8 cellular contexts compared by ENCODE assay signal in genomic region chr1:22025368-22026154, GRCh38. TPM values are rescaled to one million over a fixed set of nuclear protein-coding genes. Genes with fewer than 3 reads are reported as not detected.
A peak's percentile ranks its signal among the peaks of the same experiment; 100 is the strongest.
DNase-seq lines count a peak whose midpoint lies in the region; ATAC-seq and TF ChIP-seq lines count a peak whose summit lies in the region.

No MANE protein-coding gene starts in this region.

- H3K9me3 Mint-ChIP-seq in HFFc6 = no peaks in the 10 kb centered on the region
- peaks cover 1% of the 10 kb centered on the region for H3K9me3 Mint-ChIP-seq in activated naive CD4-positive, alpha-beta T cell treated with anti-CD3 and anti-CD28 coated beads for 36 hours

- H3K4me3 Mint-ChIP-seq in HFFc6 = peak overlapping the region; percentile 92
- H3K4me3 Mint-ChIP-seq in activated naive CD4-positive, alpha-beta T cell treated with anti-CD3 and anti-CD28 coated beads for 36 hours = peak overlapping the region; percentile 88

- intact Hi-C loops in activated naive CD4-positive, alpha-beta T cell treated with anti-CD3 and anti-CD28 coated beads for 36 hours (cut with micrococcal nuclease) = loop anchor here (1.0 to 10.0 kb wide), 7 partner anchors 23 to 681 kb away; partner anchors contain the start of genes USP48 and ZBTB40

- peak overlapping the region; percentile 91 for H3K4me3 ChIP-seq in NB4 (ENCODE audit: low read depth, low read length)
- peak overlapping the region; percentile 74 to 88 for H3K4me3 ChIP-seq in gastroesophageal sphincter

- peak overlapping the region; percentile 97 for H3K27ac Mint-ChIP-seq in HFFc6
- H3K27ac Mint-ChIP-seq in activated naive CD4-positive, alpha-beta T cell treated with anti-CD3 and anti-CD28 coated beads for 36 hours = peak overlapping the region; percentile 97

- H3K27ac ChIP-seq in gastroesophageal sphincter = peak overlapping the region; percentile 94 to 98 (median 98)
- peak overlapping the region; percentile 94 for H3K27ac ChIP-seq in substantia nigra (ENCODE audit: low read depth, low read length, poor library complexity, severe bottlenecking)

- CTCF ChIA-PET in activated naive CD4-positive, alpha-beta T cell treated with anti-CD3 and anti-CD28 coated beads for 36 hours (lab: Charles Lee) = interaction anchor here (1.3 to 5.6 kb wide), 6 partner anchors 9 to 78 kb away, joined by 3 to 24 read pairs (median 8); no protein-coding TSS in a partner anchor

- in situ Hi-C loops in SK-MEL-5 (cut with HindIII; ENCODE audit: low pct_unique_long_range_greater_than_20kb, low sequenced_read_pairs) = no loop called here

- no peaks in the 10 kb centered on the region; the same call in 1 of the 2 replicates for H3K27me3 Mint-ChIP-seq in HFFc6 (ENCODE audit: insufficient read depth)
- no peaks in the 10 kb centered on the region for H3K27me3 Mint-ChIP-seq in activated naive CD4-positive, alpha-beta T cell treated with anti-CD3 and anti-CD28 coated beads for 36 hours (ENCODE audit: low read depth)

- no peaks in the 10 kb centered on the region for H3K36me3 ChIP-seq in gastroesophageal sphincter

- H3K4me1 Mint-ChIP-seq in HFFc6 (ENCODE audit: low read depth) = peaks cover 34% of the 10 kb centered on the region
- peaks cover 54% of the 10 kb centered on the region for H3K4me1 Mint-ChIP-seq in activated naive CD4-positive, alpha-beta T cell treated with anti-CD3 and anti-CD28 coated beads for 36 hours (ENCODE audit: low read depth)

- TF ChIP-seq EP300 in gastroesophageal sphincter (IDR thresholded peaks at IDR 0.05) = no peak

- H3K9me3 ChIP-seq in gastroesophageal sphincter = no peaks in the 10 kb centered on the region

- TF ChIP-seq POLR2A in NB4 (IDR thresholded peaks at IDR 0.05; ENCODE audit: extremely low read depth, insufficient read length) (peak; percentile 72), gastroesophageal sphincter (IDR thresholded peaks at IDR 0.05) (peak; percentile 65 to 66)

- no peaks in the 10 kb centered on the region for H3K27me3 ChIP-seq in gastroesophageal sphincter

- H3K4me1 ChIP-seq in gastroesophageal sphincter = peaks cover 0 to 22% (median 0%) of the 10 kb centered on the region in 3 donors

- H3K36me3 Mint-ChIP-seq in HFFc6 (ENCODE audit: low read depth) = no peaks in the 10 kb centered on the region
- peaks cover 4% of the 10 kb centered on the region for H3K36me3 Mint-ChIP-seq in activated naive CD4-positive, alpha-beta T cell treated with anti-CD3 and anti-CD28 coated beads for 36 hours (ENCODE audit: low read depth)

- peak; percentile 96 for ATAC-seq in gastroesophageal sphincter

- no peak for TF ChIP-seq CTCF in HFFc6 (IDR thresholded peaks at IDR 0.05)
- no peak for TF ChIP-seq CTCF in NB4 (IDR thresholded peaks at IDR 0.05; ENCODE audit: low read depth, low read length)
- no peak for TF ChIP-seq CTCF in gastroesophageal sphincter (IDR thresholded peaks at IDR 0.05)

- WGBS in gastroesophageal sphincter (ENCODE audit: low coverage in 1 of 2), 2 donors = 0% methylated on average over 1 to 9 of the region's 42 CpGs

- DNase-seq in GM04503 (ENCODE audit: low read depth) = peak; percentile 38
- DNase-seq in HFFc6 = peak; percentile 87
- peak; percentile 94 for DNase-seq in NB4 (ENCODE audit: low read depth)
- DNase-seq in SK-MEL-5 (ENCODE audit: low read depth, low spot score) = peak; percentile 78
- peak; percentile 94 for DNase-seq in activated naive CD4-positive, alpha-beta T cell treated with anti-CD3 and anti-CD28 coated beads for 36 hours
- DNase-seq in non-pigmented ciliary epithelial cell (ENCODE audit: low read depth) = peak; percentile 71
- DNase-seq in substantia nigra (lab: John Stamatoyannopoulos, UW) = peak; percentile 19 to 89 (median 80)

RNA-seq across cellular contexts. Expression of gene CELA3A, which starts 24.1 kb away (rescaled TPM):
- total RNA-seq in HFFc6 (2021; fragmentation: NEBNext Ultra II Directional; extraction: Animal tissue kit (Norgen Biotek cat#: 25700)) = not detected
- total RNA-seq in SK-MEL-5 (2014; rRNA removed; shearing (Covaris generic)) = not detected in 2 replicates
- polyA plus RNA-seq in SK-MEL-5 (2015; cell fraction: cytosol; rRNA removed) = not detected in 2 replicates
- polyA plus RNA-seq in SK-MEL-5 (2015; cell fraction: nucleus; rRNA removed) = not detected in 2 replicates
- not detected for total RNA-seq in activated naive CD4-positive, alpha-beta T cell treated with anti-CD3 and anti-CD28 coated beads for 36 hours
- not detected for total RNA-seq in gastroesophageal sphincter

RNA-seq across cellular contexts. Expression of gene CDC42, which starts 26.9 kb away (rescaled TPM):
- 100 to 1,000 TPM; 273 to 298 (median 280) TPM for total RNA-seq in HFFc6 (2021; fragmentation: NEBNext Ultra II Directional; extraction: Animal tissue kit (Norgen Biotek cat#: 25700))
- 240 and 257 TPM in 2 replicates for total RNA-seq in SK-MEL-5 (2014; rRNA removed; shearing (Covaris generic))
- polyA plus RNA-seq in SK-MEL-5 (2015; cell fraction: cytosol; rRNA removed) = 103 and 113 TPM in 2 replicates
- polyA plus RNA-seq in SK-MEL-5 (2015; cell fraction: nucleus; rRNA removed) = 35.4 and 46.2 TPM in 2 replicates
- 100 to 1,000 TPM; 318 to 322 TPM for total RNA-seq in activated naive CD4-positive, alpha-beta T cell treated with anti-CD3 and anti-CD28 coated beads for 36 hours
- total RNA-seq in gastroesophageal sphincter = 100 to 1,000 TPM; 190 to 309 (median 205) TPM

RNA-seq across cellular contexts. Expression of gene CELA3B, which starts 48.7 kb away (rescaled TPM):
- not detected for total RNA-seq in HFFc6 (2021; fragmentation: NEBNext Ultra II Directional; extraction: Animal tissue kit (Norgen Biotek cat#: 25700))
- not detected in 2 replicates for total RNA-seq in SK-MEL-5 (2014; rRNA removed; shearing (Covaris generic))
- not detected in 2 replicates for polyA plus RNA-seq in SK-MEL-5 (2015; cell fraction: cytosol; rRNA removed)
- polyA plus RNA-seq in SK-MEL-5 (2015; cell fraction: nucleus; rRNA removed) = not detected in 2 replicates
- total RNA-seq in activated naive CD4-positive, alpha-beta T cell treated with anti-CD3 and anti-CD28 coated beads for 36 hours = not detected
- total RNA-seq in gastroesophageal sphincter = not detected

Comparison
In these comparisons a context has a peak if more than half of its experiments do, and no peak if none do; other contexts are left out.
1. Peak in every context shown above with its lines: DNase-seq, ATAC-seq, H3K4me3 ChIP-seq and H3K27ac ChIP-seq.
2. DNase-seq: peak in every context shown above with its lines; median percentile 94 in NB4; 94 in activated naive CD4-positive, alpha-beta T cell treated with anti-CD3 and anti-CD28 coated beads for 36 hours; 87 in HFFc6; 80 in substantia nigra; 78 in SK-MEL-5; 71 in non-pigmented ciliary epithelial cell; 38 in GM04503.